In genomic region chr17:9298776-9299295, GRCh38 we compare ENCODE assay signal across 20 cellular contexts.
"Had no signal": no experiment of that assay in that cellular context is flagged by ENCODE, and none has a peak within 500 bp of the region (broad histone marks: within the 10 kb centered on the region; RNA-seq: fewer than 3 reads in every experiment).

No MANE protein-coding gene starts in this region.

- H3K27ac Mint-ChIP-seq: activated naive CD4-positive, alpha-beta T cell treated with anti-CD3 and anti-CD28 coated beads, Interleukin-2, amount 10 ng/mL, durations not matched to agents 7 days and 5 days; activated naive CD8-positive, alpha-beta T cell treated with anti-CD3 and anti-CD28 coated beads, Interleukin-2, amount 10 ng/mL, durations not matched to agents 7 days and 5 days; activated T-cell treated with anti-CD3 and anti-CD28 coated beads, Interleukin-2, amount 50 U/mL, for 24 hours; brain; effector memory CD8-positive, alpha-beta T cell; natural killer cell treated with Interleukin-12 subunit alpha and Interleukin-12 subunit beta and Interleukin-15 and Interleukin-18, amount 100 ng/mL, for 72 hours had no signal

- H3K4me3 Mint-ChIP-seq: activated naive CD4-positive, alpha-beta T cell treated with anti-CD3 and anti-CD28 coated beads, Interleukin-2, amount 10 ng/mL, durations not matched to agents 7 days and 5 days; activated naive CD8-positive, alpha-beta T cell treated with anti-CD3 and anti-CD28 coated beads, Interleukin-2, amount 10 ng/mL, durations not matched to agents 7 days and 5 days; activated T-cell treated with anti-CD3 and anti-CD28 coated beads, Interleukin-2, amount 50 U/mL, for 24 hours; brain; effector memory CD8-positive, alpha-beta T cell; natural killer cell treated with Interleukin-12 subunit alpha and Interleukin-12 subunit beta and Interleukin-15 and Interleukin-18, amount 100 ng/mL, for 72 hours had no signal

- H3K36me3 Mint-ChIP-seq: activated naive CD4-positive, alpha-beta T cell treated with anti-CD3 and anti-CD28 coated beads, Interleukin-2, amount 10 ng/mL, durations not matched to agents 7 days and 5 days; activated naive CD8-positive, alpha-beta T cell treated with anti-CD3 and anti-CD28 coated beads, Interleukin-2, amount 10 ng/mL, durations not matched to agents 7 days and 5 days; brain; natural killer cell treated with Interleukin-12 subunit alpha and Interleukin-12 subunit beta and Interleukin-15 and Interleukin-18, amount 100 ng/mL, for 72 hours had no signal

- DNase-seq: activated CD4-positive, alpha-beta T cell treated with anti-CD3 and anti-CD28 coated beads for 48 hours; activated CD4-positive, alpha-beta T cell treated with anti-CD3 and anti-CD28 coated beads, Interleukin-2, amount 50 U/mL, for 48 hours; activated CD8-positive, alpha-beta memory T cell treated with anti-CD3 and anti-CD28 coated beads for 24 hours; activated CD8-positive, alpha-beta memory T cell treated with anti-CD3 and anti-CD28 coated beads, Interleukin-2, amount 50 U/mL, for 4 hours; activated gamma-delta T cell; activated naive CD4-positive, alpha-beta T cell treated with anti-CD3 and anti-CD28 coated beads, Interleukin-2, amount 10 ng/mL, durations not matched to agents 7 days and 5 days; activated naive CD8-positive, alpha-beta T cell treated with anti-CD3 and anti-CD28 coated beads, Interleukin-2, amount 10 ng/mL, durations not matched to agents 7 days and 5 days; activated T-cell treated with anti-CD3 and anti-CD28 coated beads, Interleukin-2, amount 50 U/mL, for 24 hours; cortex of kidney; effector memory CD8-positive, alpha-beta T cell; foreskin keratinocyte; heart right ventricle; left ventricle myocardium inferior; stimulated activated CD4-positive, alpha-beta T cell treated with anti-CD3 and anti-CD28 coated beads, Interleukin-2, amount 100 ng/mL, for 24 hours; stimulated activated naive CD8-positive, alpha-beta T cell treated with anti-CD3 and anti-CD28 coated beads, Interleukin-15, Interleukin-2, amounts not matched to agents 100 U/mL and 50 U/mL, for 24 hours; testis; uterus had no signal

- H3K9me3 Mint-ChIP-seq: activated naive CD4-positive, alpha-beta T cell treated with anti-CD3 and anti-CD28 coated beads, Interleukin-2, amount 10 ng/mL, durations not matched to agents 7 days and 5 days; activated naive CD8-positive, alpha-beta T cell treated with anti-CD3 and anti-CD28 coated beads, Interleukin-2, amount 10 ng/mL, durations not matched to agents 7 days and 5 days; activated T-cell treated with anti-CD3 and anti-CD28 coated beads, Interleukin-2, amount 50 U/mL, for 24 hours; effector memory CD8-positive, alpha-beta T cell; natural killer cell treated with Interleukin-12 subunit alpha and Interleukin-12 subunit beta and Interleukin-15 and Interleukin-18, amount 100 ng/mL, for 72 hours had no signal

- H3K4me1 Mint-ChIP-seq: activated naive CD4-positive, alpha-beta T cell treated with anti-CD3 and anti-CD28 coated beads, Interleukin-2, amount 10 ng/mL, durations not matched to agents 7 days and 5 days; brain had no signal

- H3K27me3 Mint-ChIP-seq: activated naive CD4-positive, alpha-beta T cell treated with anti-CD3 and anti-CD28 coated beads, Interleukin-2, amount 10 ng/mL, durations not matched to agents 7 days and 5 days; activated naive CD8-positive, alpha-beta T cell treated with anti-CD3 and anti-CD28 coated beads, Interleukin-2, amount 10 ng/mL, durations not matched to agents 7 days and 5 days; activated T-cell treated with anti-CD3 and anti-CD28 coated beads, Interleukin-2, amount 50 U/mL, for 24 hours; brain; effector memory CD8-positive, alpha-beta T cell; natural killer cell treated with Interleukin-12 subunit alpha and Interleukin-12 subunit beta and Interleukin-15 and Interleukin-18, amount 100 ng/mL, for 72 hours had no signal

- ATAC-seq: activated CD4-positive, CD25-positive, alpha-beta regulatory T cell treated with anti-CD3 and anti-CD28 coated beads, Interleukin-2, amount 50 U/mL, for 24 hours; effector memory CD8-positive, alpha-beta T cell; foreskin keratinocyte; heart right ventricle; natural killer cell treated with Interleukin-12 subunit alpha and Interleukin-12 subunit beta and Interleukin-15 and Interleukin-18, amount 100 ng/mL, for 72 hours; stimulated activated naive CD8-positive, alpha-beta T cell treated with anti-CD3 and anti-CD28 coated beads, Interleukin-15, Interleukin-2, amounts not matched to agents 100 U/mL and 50 U/mL, for 24 hours had no signal
